8 cellular contexts compared by ENCODE assay signal in genomic region chr15:92883643-92884458, GRCh38. TPM values are rescaled to one million over a fixed set of nuclear protein-coding genes. Genes with fewer than 3 reads are reported as not detected.
A peak's percentile ranks its signal among the peaks of the same experiment; 100 is the strongest.
DNase-seq lines count a peak whose midpoint lies in the region; ATAC-seq, FAIRE-seq and TF ChIP-seq lines count a peak whose summit lies in the region.

No MANE protein-coding gene starts in this region.

- ATAC-seq in HG03442 (IDR thresholded peaks at IDR 0.05; ENCODE audit: unreplicated experiment) (no peak), GM21529 (IDR thresholded peaks at IDR 0.05; ENCODE audit: unreplicated experiment) (no peak)

- TF ChIP-seq CTCF in endothelial cell of umbilical vein (IDR thresholded peaks at IDR 0.05; ENCODE audit: extremely low read depth in 1 of 2, insufficient read depth in 1 of 2, low read depth in 1 of 2, low read length in 2 of 2) (no peak), neural crest cell (conservative IDR thresholded peaks at IDR 0.05) (no peak)

- H3K36me3 ChIP-seq in endothelial cell of umbilical vein (ENCODE audit: control insufficient read depth in 2 of 2, extremely low read depth in 1 of 2, insufficient read depth in 2 of 2, low read length in 2 of 2) = peaks cover 0 to 15% of the 10 kb centered on the region in 2 experiments

- CTCF ChIA-PET in endothelial cell of umbilical vein (lab: Charles Lee) = interaction anchor here (1.4 to 4.6 kb wide), 4 partner anchors 16 to 75 kb away, joined by 3 to 39 read pairs (median 10); partner anchors contain the start of gene CHD2

- peak overlapping the region; percentile 97 for H3K27ac Mint-ChIP-seq in T-helper 1 cell treated with Interleukin-12 subunit alpha and Interleukin-12 subunit beta and Interleukin-4 antibody, amounts not matched to agents 30 μg/mL and 1 μg/mL, for 36 hours
- H3K27ac Mint-ChIP-seq in neural crest cell (ENCODE audit: unreplicated experiment) = peak overlapping the region; percentile 99

- intact Hi-C loops in endothelial cell of umbilical vein (cut with micrococcal nuclease) = loop anchor here (5.0 kb wide), 1 partner anchor 1723 kb away; no protein-coding TSS in a partner anchor

- no peaks in the 10 kb centered on the region for H3K9me1 ChIP-seq in endothelial cell of umbilical vein (replicated peaks; ENCODE audit: control insufficient read depth, extremely low read depth, insufficient read depth, low read length)

- H3K9ac ChIP-seq in endothelial cell of umbilical vein (replicated peaks; ENCODE audit: extremely low read depth, insufficient read depth, low read length) = peak overlapping the region; percentile 98

- H3K9me3 ChIP-seq in endothelial cell of umbilical vein (replicated peaks; ENCODE audit: control insufficient read depth, insufficient read depth, low read length) = no peaks in the 10 kb centered on the region

- BruUV-seq in endothelial cell of umbilical vein (replicated peaks; lab: Mats Ljungman, UMichigan) = TSS peak; percentile 42

- H3K27ac ChIP-seq in endothelial cell of umbilical vein (ENCODE audit: insufficient read depth, low read depth, low read length) = peak overlapping the region; percentile 74

- H3K27me3 Mint-ChIP-seq in T-helper 1 cell treated with Interleukin-12 subunit alpha and Interleukin-12 subunit beta and Interleukin-4 antibody, amounts not matched to agents 30 μg/mL and 1 μg/mL, for 36 hours (ENCODE audit: low read depth) = no peaks in the 10 kb centered on the region
- H3K27me3 Mint-ChIP-seq in neural crest cell (ENCODE audit: low read depth) = peaks cover 6% of the 10 kb centered on the region

- DNase-seq in ACHN (peak; percentile 35), HCEC 1CT (peak; percentile 57), endothelial cell of umbilical vein (ENCODE audit: low read depth, low spot score) (peak; percentile 60), neural crest cell (ENCODE audit: low read depth, low spot score) (no peak), NCI-H146 treated with DMSO at 0.1 percent for 48 hours (lab: John Stamatoyannopoulos, UW; ENCODE audit: unreplicated experiment) (no peak)

- H3K4me2 ChIP-seq in endothelial cell of umbilical vein (ENCODE audit: insufficient read depth, low read length) = peak overlapping the region; percentile 100

- H3K36me3 Mint-ChIP-seq in T-helper 1 cell treated with Interleukin-12 subunit alpha and Interleukin-12 subunit beta and Interleukin-4 antibody, amounts not matched to agents 30 μg/mL and 1 μg/mL, for 36 hours (ENCODE audit: low read depth) = peaks cover 50% of the 10 kb centered on the region
- peaks cover 33% of the 10 kb centered on the region for H3K36me3 Mint-ChIP-seq in neural crest cell (ENCODE audit: low read depth)

- H3K4me3 ChIP-seq in endothelial cell of umbilical vein (replicated peaks in 1 of 3; ENCODE audit: insufficient read depth in 1 of 3, low read depth in 1 of 3, low read length in 3 of 3) = peak overlapping the region; percentile 67 to 94 (median 92)

- in situ Hi-C loops in ACHN (cut with HindIII; ENCODE audit: low pct_ligation_motif_present, low pct_unique_long_range_greater_than_20kb, low sequenced_read_pairs) = no loop called here

- H3K9me3 Mint-ChIP-seq in T-helper 1 cell treated with Interleukin-12 subunit alpha and Interleukin-12 subunit beta and Interleukin-4 antibody, amounts not matched to agents 30 μg/mL and 1 μg/mL, for 36 hours = no peaks in the 10 kb centered on the region
- peaks cover 3% of the 10 kb centered on the region for H3K9me3 Mint-ChIP-seq in neural crest cell

- no peak for TF ChIP-seq POLR2A in endothelial cell of umbilical vein (IDR thresholded peaks at IDR 0.05; ENCODE audit: low read depth, low read length)

- H2AFZ ChIP-seq in endothelial cell of umbilical vein (ENCODE audit: low read depth, low read length) = no peak overlapping the region

- peaks cover under 1 to 3% of the 10 kb centered on the region in 2 experiments for H3K27me3 ChIP-seq in endothelial cell of umbilical vein (ENCODE audit: control insufficient read depth in 2 of 2, insufficient read depth in 2 of 2, low read length in 2 of 2)

- peaks cover 63% of the 10 kb centered on the region for H3K79me2 ChIP-seq in endothelial cell of umbilical vein (ENCODE audit: control insufficient read depth, insufficient read depth, low read length)

- peaks cover 28% of the 10 kb centered on the region for H3K4me1 ChIP-seq in endothelial cell of umbilical vein (ENCODE audit: control insufficient read depth, extremely low read depth, insufficient read depth, low read length)

- no peaks in the 10 kb centered on the region for H4K20me1 ChIP-seq in endothelial cell of umbilical vein (replicated peaks; ENCODE audit: control insufficient read depth, extremely low read depth, insufficient read depth, low read length)

- POLR2A ChIA-PET in endothelial cell of umbilical vein (lab: Charles Lee) = interaction anchor here (1.8 to 2.9 kb wide), 2 partner anchors 16 to 24 kb away, joined by 17 to 33 read pairs; partner anchors contain the start of gene CHD2

- H3K4me1 Mint-ChIP-seq in T-helper 1 cell treated with Interleukin-12 subunit alpha and Interleukin-12 subunit beta and Interleukin-4 antibody, amounts not matched to agents 30 μg/mL and 1 μg/mL, for 36 hours (ENCODE audit: low read depth) = peaks cover 59% of the 10 kb centered on the region
- H3K4me1 Mint-ChIP-seq in neural crest cell = peaks cover 64% of the 10 kb centered on the region

- H3K4me3 Mint-ChIP-seq in T-helper 1 cell treated with Interleukin-12 subunit alpha and Interleukin-12 subunit beta and Interleukin-4 antibody, amounts not matched to agents 30 μg/mL and 1 μg/mL, for 36 hours = peak overlapping the region; percentile 95
- H3K4me3 Mint-ChIP-seq in neural crest cell = peak overlapping the region; percentile 97

- dilution Hi-C loops in endothelial cell of umbilical vein (cut with MboI; ENCODE audit: extremely low pct_ligation_motif_present, low sequenced_read_pairs) = no loop called here

- no peak for FAIRE-seq in endothelial cell of umbilical vein (lab: Jason Lieb, UNC)

TF ChIP-seq in endothelial cell of umbilical vein, 7 proteins besides CTCF, POLR2A, EP300 and RAD21:
- TF ChIP-seq MYC (IDR thresholded peaks at IDR 0.05; ENCODE audit: low read depth, low read length) (no peak), MAX (IDR thresholded peaks at IDR 0.05; ENCODE audit: insufficient read depth, insufficient read length) (no peak), FOS (IDR thresholded peaks at IDR 0.05; ENCODE audit: borderline replicate concordance, insufficient read depth, low read length) (no peak), EZH2 (IDR thresholded peaks at IDR 0.05; ENCODE audit: borderline replicate concordance, low read depth, low read length, severe bottlenecking) (no peak), GATA2 (IDR thresholded peaks at IDR 0.05; ENCODE audit: insufficient read depth, insufficient read length, low read depth, low read length) (no peak), JUN (IDR thresholded peaks at IDR 0.05; ENCODE audit: borderline replicate concordance, insufficient read depth, insufficient read length, low read depth) (no peak), POLR2AphosphoS5 (IDR thresholded peaks at IDR 0.05; ENCODE audit: insufficient read depth, low read depth, low read length) (no peak)
TF ChIP-seq in endothelial cell of umbilical vein: peak in this region for 0.

RNA-seq across cellular contexts. Expression of gene CHD2, which starts 16.3 kb away (rescaled TPM):
- total RNA-seq in endothelial cell of umbilical vein = 97.9 and 102 TPM in 2 replicates
- polyA plus RNA-seq in endothelial cell of umbilical vein = 35.9 and 53.8 TPM in 2 replicates
- polyA plus RNA-seq in endothelial cell of umbilical vein (2011; cell fraction: cytosol; rRNA removed) = 34.4 and 35.9 TPM in 2 replicates
- polyA plus RNA-seq in endothelial cell of umbilical vein (2011; cell fraction: nucleus; rRNA removed) = 242 and 270 TPM in 2 replicates
- 47.9 and 49.9 TPM in 2 replicates for polyA plus RNA-seq in endothelial cell of umbilical vein (2012)
- 140 and 151 TPM in 2 replicates for polyA minus RNA-seq in endothelial cell of umbilical vein
- polyA minus RNA-seq in endothelial cell of umbilical vein (2011; cell fraction: cytosol; rRNA and poly(A)+ RNA removed) = 29.8 TPM
- polyA minus RNA-seq in endothelial cell of umbilical vein (2011; cell fraction: nucleus; rRNA and poly(A)+ RNA removed) = 377 and 533 TPM in 2 replicates
- total RNA-seq in neural crest cell = 93.4 and 103 TPM in 2 replicates

Comparison
In these comparisons a context has a peak if more than half of its experiments do, and no peak if none do; other contexts are left out.
1. DNase-seq: peak in ACHN (single experiment), HCEC 1CT (single experiment) and endothelial cell of umbilical vein (single experiment); none in neural crest cell (single experiment) and NCI-H146 treated with DMSO at 0.1 percent for 48 hours (single experiment).